ENCODE assay signal across 17 cellular contexts in the genomic region with DNA sequence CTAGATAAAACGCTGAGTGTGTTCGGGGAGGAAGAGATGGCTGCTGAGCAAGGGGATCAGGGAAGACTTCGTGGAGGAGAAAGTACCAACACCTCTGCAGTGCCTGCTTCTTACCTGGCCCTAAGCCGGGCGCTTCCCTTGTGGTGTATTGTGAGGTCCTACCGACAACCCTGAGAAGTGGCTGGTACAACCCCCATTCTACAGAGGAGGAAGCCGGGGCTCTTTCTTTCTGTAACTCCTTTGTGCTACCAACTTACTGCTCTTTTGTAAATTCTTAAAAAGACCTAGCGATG.
DNase-seq lines count a peak whose midpoint lies in the region; ATAC-seq and TF ChIP-seq lines count a peak whose summit lies in the region.
"Had no signal": no experiment of that assay in that cellular context is flagged by ENCODE, and none has a peak within 500 bp of the region (broad histone marks: within the 10 kb centered on the region; RNA-seq: fewer than 3 reads in every experiment).

No MANE protein-coding gene starts in this region.

- H3K27me3 ChIP-seq in DOHH2 (ENCODE audit: control insufficient read depth, low read length): no peaks in the 10 kb centered on the region

- no peaks in the 10 kb centered on the region for H4K20me1 ChIP-seq in DOHH2 (ENCODE audit: control insufficient read depth, insufficient read depth, low read depth, low read length)

- peaks cover 45% of the 10 kb centered on the region for H3K36me3 Mint-ChIP-seq in chondrocyte (ENCODE audit: low read depth)
- H3K36me3 Mint-ChIP-seq in osteocyte (ENCODE audit: unreplicated experiment): peaks cover 60% of the 10 kb centered on the region

- H3K9me3 Mint-ChIP-seq in chondrocyte (ENCODE audit: low read depth) (no peaks in the 10 kb centered on the region), osteocyte (ENCODE audit: unreplicated experiment) (no peaks in the 10 kb centered on the region)

- H3K4me1 ChIP-seq in DOHH2 (ENCODE audit: control insufficient read depth, low read length): peaks cover 71% of the 10 kb centered on the region

- no peaks in the 10 kb centered on the region for H3K9me3 ChIP-seq in DOHH2 (ENCODE audit: control insufficient read depth, insufficient read depth, low read length)

- H3K27ac Mint-ChIP-seq in chondrocyte (ENCODE audit: unreplicated experiment) (peak overlapping the region; percentile 41), osteocyte (ENCODE audit: unreplicated experiment) (no peak overlapping the region)

- TF ChIP-seq CTCF in DOHH2 (IDR thresholded peaks at IDR 0.05; ENCODE audit: low read depth, low read length, poor library complexity, severe bottlenecking): no peak
- no peak for TF ChIP-seq CTCF in chondrocyte (IDR thresholded peaks at IDR 0.05)
- no peak for TF ChIP-seq CTCF in osteocyte (IDR thresholded peaks at IDR 0.05)

- H3K4me2 ChIP-seq in DOHH2 (ENCODE audit: low read length): peak overlapping the region; percentile 76

- DNase-seq in chondrocyte (ENCODE audit: low spot score): no peak
- DNase-seq in osteocyte (ENCODE audit: extremely low spot score, unreplicated experiment): peak; percentile 65
- DNase-seq in cerebellum (ENCODE audit: low spot score): no peak
- DNase-seq: Calu3, GOT3, HCEC 1CT, NCI-H1105 treated with DMSO at 0.1 percent for 48 hours, NCI-H2029, NCI-H526 treated with DMSO at 0.1 percent for 48 hours, RPMI8226, SHP77, T-helper 1 cell had no signal

- peak overlapping the region; percentile 64 for H3K4me3 ChIP-seq in DOHH2 (ENCODE audit: low read length)
- H3K4me3 ChIP-seq: K562 had no signal

- H3K4me3 Mint-ChIP-seq in chondrocyte (ENCODE audit: unreplicated experiment) (no peak overlapping the region), osteocyte (ENCODE audit: unreplicated experiment) (no peak overlapping the region)

- no peaks in the 10 kb centered on the region for H3K79me2 ChIP-seq in DOHH2 (ENCODE audit: control insufficient read depth, low read length)

- no peaks in the 10 kb centered on the region for H3K27me3 Mint-ChIP-seq in chondrocyte (ENCODE audit: low read depth)
- H3K27me3 Mint-ChIP-seq in osteocyte (ENCODE audit: unreplicated experiment): no peaks in the 10 kb centered on the region

- peak overlapping the region; percentile 83; the same call in 1 of the 2 replicates for H3K27ac ChIP-seq in DOHH2 (ENCODE audit: low read depth, low read length)

- ATAC-seq in HG03175 (IDR thresholded peaks at IDR 0.05; ENCODE audit: unreplicated experiment) (peak; percentile 35), HG03095 (IDR thresholded peaks at IDR 0.05; ENCODE audit: unreplicated experiment) (no peak), HG02884 (IDR thresholded peaks at IDR 0.05; ENCODE audit: unreplicated experiment) (no peak)
- ATAC-seq: K562 had no signal

- no peaks in the 10 kb centered on the region for H3K9me2 ChIP-seq in DOHH2 (replicated peaks; ENCODE audit: control insufficient read depth, low read length)

- peaks cover 27% of the 10 kb centered on the region for H3F3A ChIP-seq in DOHH2 (ENCODE audit: control insufficient read depth, insufficient read depth)

- H3K4me1 Mint-ChIP-seq in chondrocyte (ENCODE audit: low read depth) (peaks cover 30% of the 10 kb centered on the region), osteocyte (ENCODE audit: unreplicated experiment) (peaks cover 21% of the 10 kb centered on the region)

- no peaks in the 10 kb centered on the region for H3K36me3 ChIP-seq in DOHH2 (ENCODE audit: control insufficient read depth, low read length)
